Comparison of ENCODE assay signal across 8 cellular contexts in the genomic region with DNA sequence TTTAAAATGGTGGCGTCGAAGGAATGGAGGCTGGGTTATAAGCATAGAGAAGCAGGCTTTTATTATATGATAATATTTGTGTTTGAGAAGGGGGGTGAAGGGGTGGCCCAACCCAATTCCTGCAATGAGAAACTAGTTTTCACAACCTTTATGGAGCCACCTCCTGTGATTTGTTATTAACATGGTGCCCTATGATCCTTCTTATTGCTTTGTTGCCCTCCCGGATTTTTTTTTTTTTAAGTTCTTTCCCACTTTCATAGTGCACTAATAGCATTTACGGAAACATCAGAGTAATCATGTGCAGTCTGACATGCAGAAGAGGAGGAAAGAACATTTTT. TPM values are rescaled to one million over a fixed set of nuclear protein-coding genes. Genes with fewer than 3 reads are reported as not detected.
DNase-seq lines count a peak whose midpoint lies in the region; ATAC-seq, FAIRE-seq and TF ChIP-seq lines count a peak whose summit lies in the region.

No MANE protein-coding gene starts in this region.

- peaks cover 0 to 23% (median 6%) of the 10 kb centered on the region in 4 donors for H3K4me1 ChIP-seq in sigmoid colon

- no peak for TF ChIP-seq POLR2A in sigmoid colon (IDR thresholded peaks at IDR 0.05)

- H3K9me2 ChIP-seq in SU-DHL-6 (replicated peaks; ENCODE audit: insufficient read depth, low read length): no peaks in the 10 kb centered on the region

- H3K36me3 Mint-ChIP-seq in glutamatergic neuron (ENCODE audit: unreplicated experiment): no peaks in the 10 kb centered on the region

- H3K9me3 ChIP-seq in SU-DHL-6 (ENCODE audit: insufficient read depth, low read length): no peaks in the 10 kb centered on the region
- no peaks in the 10 kb centered on the region for H3K9me3 ChIP-seq in sigmoid colon

- peaks cover 8% of the 10 kb centered on the region for H3K9me3 Mint-ChIP-seq in glutamatergic neuron (ENCODE audit: unreplicated experiment)

- TF ChIP-seq EP300 in sigmoid colon (IDR thresholded peaks at IDR 0.05): no peak

- H3K27ac Mint-ChIP-seq in glutamatergic neuron (ENCODE audit: unreplicated experiment): peak overlapping the region; percentile 86

- WGBS in sigmoid colon, 2 donors: 2 to 9% methylated on average over 4 of the region's 4 CpGs

- H3K27me3 ChIP-seq in SU-DHL-6 (ENCODE audit: low read length) (no peaks in the 10 kb centered on the region), sigmoid colon (no peaks in the 10 kb centered on the region)

- FAIRE-seq in RCC 7860 (lab: Jason Lieb, UNC): no peak

- peaks cover 12% of the 10 kb centered on the region for H3K4me1 Mint-ChIP-seq in glutamatergic neuron (ENCODE audit: low read depth, unreplicated experiment)

- no peaks in the 10 kb centered on the region for H4K20me1 ChIP-seq in SU-DHL-6 (ENCODE audit: low read depth, low read length)

- ATAC-seq in GM19438 (IDR thresholded peaks at IDR 0.05; ENCODE audit: low read depth, unreplicated experiment): peak; percentile 2
- ATAC-seq in HG03108 (IDR thresholded peaks at IDR 0.05; ENCODE audit: unreplicated experiment): no peak

- intact Hi-C loops in sigmoid colon (cut with DNase I): loop anchor here (5.0 kb wide), 2 partner anchors 94 to 116 kb away; a partner anchor contains a TSS

- no peak overlapping the region for H3K27ac ChIP-seq in SU-DHL-6 (ENCODE audit: low read depth, low read length)
- H3K27ac ChIP-seq in sigmoid colon: peak overlapping the region; percentile 81 to 93 (median 90)

- peak overlapping the region; percentile 58 for H3K4me2 ChIP-seq in SU-DHL-6 (ENCODE audit: low read depth, low read length, poor library complexity, severe bottlenecking)

- peak overlapping the region; percentile 96 for H3K4me3 Mint-ChIP-seq in glutamatergic neuron (ENCODE audit: unreplicated experiment)

- H3F3A ChIP-seq in SU-DHL-6 (ENCODE audit: insufficient read depth): no peaks in the 10 kb centered on the region

- H3K79me2 ChIP-seq in SU-DHL-6 (ENCODE audit: insufficient read depth, low read length): no peaks in the 10 kb centered on the region

- DNase-seq in glutamatergic neuron (no peak), sigmoid colon (no peak), RCC 7860 (ENCODE audit: low spot score) (no peak), NCI-H526 treated with DMSO at 0.1 percent for 48 hours (lab: John Stamatoyannopoulos, UW) (no peak), retina (no peak)

- no peak overlapping the region for H3K9ac ChIP-seq in SU-DHL-6 (ENCODE audit: low read length)

- peaks cover 2% of the 10 kb centered on the region for H3K27me3 Mint-ChIP-seq in glutamatergic neuron (ENCODE audit: unreplicated experiment)

- peak overlapping the region; percentile 84 for H2AFZ ChIP-seq in SU-DHL-6 (ENCODE audit: low read depth, low read length, severe bottlenecking)

- no peak for TF ChIP-seq CTCF in SU-DHL-6 (IDR thresholded peaks at IDR 0.05; ENCODE audit: insufficient read depth, low read length, poor library complexity, severe bottlenecking)
- no peak for TF ChIP-seq CTCF in glutamatergic neuron (IDR thresholded peaks at IDR 0.05; ENCODE audit: partially characterized antibody, unreplicated experiment)
- no peak for TF ChIP-seq CTCF in sigmoid colon (IDR thresholded peaks at IDR 0.05)

- H3K36me3 ChIP-seq in SU-DHL-6 (ENCODE audit: low read length) (no peaks in the 10 kb centered on the region), sigmoid colon (no peaks in the 10 kb centered on the region)

- peak overlapping the region; percentile 51 for H3K4me3 ChIP-seq in SU-DHL-6 (ENCODE audit: insufficient read depth, low read length, poor library complexity, severe bottlenecking)
- peak overlapping the region; percentile 57 to 80 (median 73) for H3K4me3 ChIP-seq in sigmoid colon

RNA-seq across cellular contexts. Expression of a gene that starts 0.3 kb away (rescaled TPM):
- 6.0 TPM for total RNA-seq in glutamatergic neuron (ENCODE audit: unreplicated experiment)
- 10 to 100 TPM; 19.9 to 47.7 (median 32.8) TPM for total RNA-seq in sigmoid colon
- 10 to 100 TPM; 13.9 to 18.0 (median 16.1) TPM for polyA plus RNA-seq in sigmoid colon
